Comparison of ENCODE assay signal across 1 cellular context in the genomic region with DNA sequence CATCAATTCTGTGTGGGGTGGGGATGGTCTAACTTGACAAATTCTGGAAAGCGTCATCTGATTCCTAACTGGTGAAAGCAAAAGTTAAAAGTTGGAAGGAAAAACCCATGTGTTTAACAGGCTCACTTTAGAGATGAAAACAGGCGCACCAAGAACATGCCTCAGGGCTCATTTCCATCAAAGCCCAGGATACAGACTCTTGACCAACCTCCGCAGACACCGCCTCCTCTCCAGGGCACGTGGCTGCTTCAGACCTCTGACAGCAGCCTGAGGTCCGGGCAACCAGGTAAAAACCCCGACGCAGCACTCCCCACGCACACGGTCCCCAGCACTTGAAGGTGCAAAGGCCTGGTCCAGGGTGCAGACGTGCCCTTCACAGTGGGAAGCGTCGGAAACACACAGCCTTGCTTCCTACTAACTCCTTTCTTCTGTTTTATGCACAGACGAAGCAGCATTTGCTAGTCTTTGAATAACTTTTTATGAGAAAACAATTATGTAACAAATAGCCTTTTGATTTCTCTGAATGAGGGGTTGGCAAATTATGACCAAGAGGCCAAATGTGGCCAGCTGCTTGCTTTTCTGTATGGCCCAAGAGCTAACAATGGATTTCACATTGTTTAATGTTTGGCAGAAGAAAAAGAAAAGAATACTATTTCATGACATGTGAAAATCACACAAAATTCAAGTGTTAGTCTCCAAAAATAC.
TF ChIP-seq lines count a peak whose summit lies in the region.

No MANE protein-coding gene starts in this region.

TF ChIP-seq in K562, 482 proteins besides CTCF, POLR2A, EP300 and RAD21 (continued from another document):
- TF ChIP-seq MXI1 (IDR thresholded peaks at IDR 0.05; ENCODE audit: low read depth, low read length), result no peak
- TF ChIP-seq ZSCAN32 (CRISPR knock-in tag; IDR thresholded peaks at IDR 0.05), result no peak
- TF ChIP-seq POLR2G (IDR thresholded peaks at IDR 0.05; ENCODE audit: low read depth, low read length), result no peak
- no peak for TF ChIP-seq MAFF (IDR thresholded peaks at IDR 0.05; ENCODE audit: low read length)
- TF ChIP-seq, protein P1, sequence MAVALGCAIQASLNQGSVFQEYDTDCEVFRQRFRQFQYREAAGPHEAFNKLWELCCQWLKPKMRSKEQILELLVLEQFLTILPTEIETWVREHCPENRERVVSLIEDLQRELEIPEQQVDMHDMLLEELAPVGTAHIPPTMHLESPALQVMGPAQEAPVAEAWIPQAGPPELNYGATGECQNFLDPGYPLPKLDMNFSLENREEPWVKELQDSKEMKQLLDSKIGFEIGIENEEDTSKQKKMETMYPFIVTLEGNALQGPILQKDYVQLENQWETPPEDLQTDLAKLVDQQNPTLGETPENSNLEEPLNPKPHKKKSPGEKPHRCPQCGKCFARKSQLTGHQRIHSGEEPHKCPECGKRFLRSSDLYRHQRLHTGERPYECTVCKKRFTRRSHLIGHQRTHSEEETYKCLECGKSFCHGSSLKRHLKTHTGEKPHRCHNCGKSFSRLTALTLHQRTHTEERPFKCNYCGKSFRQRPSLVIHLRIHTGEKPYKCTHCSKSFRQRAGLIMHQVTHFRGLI (CRISPR knock-in tag; IDR thresholded peaks at IDR 0.05), result no peak
- TF ChIP-seq SNRNP70 (optimal IDR thresholded peaks at IDR 0.05; ENCODE audit: low read depth, low read length), result no peak
- TF ChIP-seq ZNF133 (CRISPR knock-in tag; IDR thresholded peaks at IDR 0.05), result no peak
- TF ChIP-seq PTBP1 (IDR thresholded peaks at IDR 0.05; ENCODE audit: low read depth, low read length), result no peak
- TF ChIP-seq, protein P2, sequence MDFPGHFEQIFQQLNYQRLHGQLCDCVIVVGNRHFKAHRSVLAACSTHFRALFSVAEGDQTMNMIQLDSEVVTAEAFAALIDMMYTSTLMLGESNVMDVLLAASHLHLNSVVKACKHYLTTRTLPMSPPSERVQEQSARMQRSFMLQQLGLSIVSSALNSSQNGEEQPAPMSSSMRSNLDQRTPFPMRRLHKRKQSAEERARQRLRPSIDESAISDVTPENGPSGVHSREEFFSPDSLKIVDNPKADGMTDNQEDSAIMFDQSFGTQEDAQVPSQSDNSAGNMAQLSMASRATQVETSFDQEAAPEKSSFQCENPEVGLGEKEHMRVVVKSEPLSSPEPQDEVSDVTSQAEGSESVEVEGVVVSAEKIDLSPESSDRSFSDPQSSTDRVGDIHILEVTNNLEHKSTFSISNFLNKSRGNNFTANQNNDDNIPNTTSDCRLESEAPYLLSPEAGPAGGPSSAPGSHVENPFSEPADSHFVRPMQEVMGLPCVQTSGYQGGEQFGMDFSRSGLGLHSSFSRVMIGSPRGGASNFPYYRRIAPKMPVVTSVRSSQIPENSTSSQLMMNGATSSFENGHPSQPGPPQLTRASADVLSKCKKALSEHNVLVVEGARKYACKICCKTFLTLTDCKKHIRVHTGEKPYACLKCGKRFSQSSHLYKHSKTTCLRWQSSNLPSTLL (IDR thresholded peaks at IDR 0.05), result no peak
- TF ChIP-seq, protein P3, sequence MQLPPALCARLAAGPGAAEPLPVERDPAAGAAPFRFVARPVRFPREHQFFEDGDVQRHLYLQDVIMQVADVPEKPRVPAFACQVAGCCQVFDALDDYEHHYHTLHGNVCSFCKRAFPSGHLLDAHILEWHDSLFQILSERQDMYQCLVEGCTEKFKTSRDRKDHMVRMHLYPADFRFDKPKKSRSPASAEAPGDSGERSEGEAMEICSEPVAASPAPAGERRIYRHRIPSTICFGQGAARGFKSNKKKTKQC (CRISPR knock-in tag; IDR thresholded peaks at IDR 0.05), result no peak
